1 cellular context compared by ENCODE assay signal in genomic region chr1:9657521-9658032, GRCh38.
TF ChIP-seq lines count a peak whose summit lies in the region.

No MANE protein-coding gene starts in this region.

TF ChIP-seq in GM23338, 12 proteins besides CTCF, POLR2A, EP300 and RAD21 (continued from another document):
- TF ChIP-seq ZNF462 (CRISPR knock-in tag; IDR thresholded peaks at IDR 0.05) (no peak), STAT1 (IDR thresholded peaks at IDR 0.05; ENCODE audit: unreplicated experiment) (no peak), NANOG (IDR thresholded peaks at IDR 0.05; ENCODE audit: borderline replicate concordance) (no peak), EZH2 (IDR thresholded peaks at IDR 0.05; ENCODE audit: low read depth, unreplicated experiment) (no peak)
